ENCODE assay signal across 1 cellular context in the genomic region with DNA sequence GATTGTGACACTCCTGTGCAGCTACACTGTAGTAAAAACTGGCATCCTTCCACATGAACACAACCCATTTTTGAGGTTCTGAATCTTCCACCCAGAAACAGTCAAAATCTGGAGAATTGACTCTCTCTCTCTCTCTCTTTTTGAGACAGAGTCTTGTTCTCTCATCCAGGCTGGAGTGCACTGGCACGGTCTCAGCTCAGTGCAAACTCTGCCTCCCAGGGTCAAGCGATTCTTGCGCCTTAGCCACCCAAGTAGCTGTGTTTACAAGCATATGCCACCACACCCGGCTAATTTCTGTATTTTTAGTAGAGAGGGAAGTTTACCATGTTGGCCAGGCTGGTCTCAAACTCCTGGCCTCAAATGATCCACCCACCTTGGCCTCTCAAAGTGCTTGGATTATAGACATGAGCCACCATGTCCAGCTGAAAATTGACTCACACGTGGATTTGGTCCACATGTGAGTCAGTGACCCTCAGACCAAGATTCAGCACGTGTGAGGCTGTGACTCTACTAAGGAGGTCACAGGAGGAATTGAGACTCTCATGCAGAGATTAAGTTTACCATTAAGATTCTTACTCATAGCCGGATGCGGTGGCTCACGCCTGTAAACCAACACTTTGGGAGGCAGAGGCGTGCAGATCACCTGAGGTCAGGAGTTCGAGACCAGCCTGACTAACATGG.
A peak's percentile ranks its signal among the peaks of the same experiment; 100 is the strongest.
TF ChIP-seq lines count a peak whose summit lies in the region.

No MANE protein-coding gene starts in this region.

TF ChIP-seq in HepG2, 621 proteins besides CTCF, POLR2A, EP300 and RAD21:
- TF ChIP-seq, protein P1, sequence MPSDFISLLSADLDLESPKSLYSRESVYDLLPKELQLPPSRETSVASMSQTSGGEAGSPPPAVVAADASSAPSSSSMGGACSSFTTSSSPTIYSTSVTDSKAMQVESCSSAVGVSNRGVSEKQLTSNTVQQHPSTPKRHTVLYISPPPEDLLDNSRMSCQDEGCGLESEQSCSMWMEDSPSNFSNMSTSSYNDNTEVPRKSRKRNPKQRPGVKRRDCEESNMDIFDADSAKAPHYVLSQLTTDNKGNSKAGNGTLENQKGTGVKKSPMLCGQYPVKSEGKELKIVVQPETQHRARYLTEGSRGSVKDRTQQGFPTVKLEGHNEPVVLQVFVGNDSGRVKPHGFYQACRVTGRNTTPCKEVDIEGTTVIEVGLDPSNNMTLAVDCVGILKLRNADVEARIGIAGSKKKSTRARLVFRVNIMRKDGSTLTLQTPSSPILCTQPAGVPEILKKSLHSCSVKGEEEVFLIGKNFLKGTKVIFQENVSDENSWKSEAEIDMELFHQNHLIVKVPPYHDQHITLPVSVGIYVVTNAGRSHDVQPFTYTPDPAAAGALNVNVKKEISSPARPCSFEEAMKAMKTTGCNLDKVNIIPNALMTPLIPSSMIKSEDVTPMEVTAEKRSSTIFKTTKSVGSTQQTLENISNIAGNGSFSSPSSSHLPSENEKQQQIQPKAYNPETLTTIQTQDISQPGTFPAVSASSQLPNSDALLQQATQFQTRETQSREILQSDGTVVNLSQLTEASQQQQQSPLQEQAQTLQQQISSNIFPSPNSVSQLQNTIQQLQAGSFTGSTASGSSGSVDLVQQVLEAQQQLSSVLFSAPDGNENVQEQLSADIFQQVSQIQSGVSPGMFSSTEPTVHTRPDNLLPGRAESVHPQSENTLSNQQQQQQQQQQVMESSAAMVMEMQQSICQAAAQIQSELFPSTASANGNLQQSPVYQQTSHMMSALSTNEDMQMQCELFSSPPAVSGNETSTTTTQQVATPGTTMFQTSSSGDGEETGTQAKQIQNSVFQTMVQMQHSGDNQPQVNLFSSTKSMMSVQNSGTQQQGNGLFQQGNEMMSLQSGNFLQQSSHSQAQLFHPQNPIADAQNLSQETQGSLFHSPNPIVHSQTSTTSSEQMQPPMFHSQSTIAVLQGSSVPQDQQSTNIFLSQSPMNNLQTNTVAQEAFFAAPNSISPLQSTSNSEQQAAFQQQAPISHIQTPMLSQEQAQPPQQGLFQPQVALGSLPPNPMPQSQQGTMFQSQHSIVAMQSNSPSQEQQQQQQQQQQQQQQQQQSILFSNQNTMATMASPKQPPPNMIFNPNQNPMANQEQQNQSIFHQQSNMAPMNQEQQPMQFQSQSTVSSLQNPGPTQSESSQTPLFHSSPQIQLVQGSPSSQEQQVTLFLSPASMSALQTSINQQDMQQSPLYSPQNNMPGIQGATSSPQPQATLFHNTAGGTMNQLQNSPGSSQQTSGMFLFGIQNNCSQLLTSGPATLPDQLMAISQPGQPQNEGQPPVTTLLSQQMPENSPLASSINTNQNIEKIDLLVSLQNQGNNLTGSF (CRISPR knock-in tag; IDR thresholded peaks at IDR 0.05) = no peak
- TF ChIP-seq, protein P2, sequence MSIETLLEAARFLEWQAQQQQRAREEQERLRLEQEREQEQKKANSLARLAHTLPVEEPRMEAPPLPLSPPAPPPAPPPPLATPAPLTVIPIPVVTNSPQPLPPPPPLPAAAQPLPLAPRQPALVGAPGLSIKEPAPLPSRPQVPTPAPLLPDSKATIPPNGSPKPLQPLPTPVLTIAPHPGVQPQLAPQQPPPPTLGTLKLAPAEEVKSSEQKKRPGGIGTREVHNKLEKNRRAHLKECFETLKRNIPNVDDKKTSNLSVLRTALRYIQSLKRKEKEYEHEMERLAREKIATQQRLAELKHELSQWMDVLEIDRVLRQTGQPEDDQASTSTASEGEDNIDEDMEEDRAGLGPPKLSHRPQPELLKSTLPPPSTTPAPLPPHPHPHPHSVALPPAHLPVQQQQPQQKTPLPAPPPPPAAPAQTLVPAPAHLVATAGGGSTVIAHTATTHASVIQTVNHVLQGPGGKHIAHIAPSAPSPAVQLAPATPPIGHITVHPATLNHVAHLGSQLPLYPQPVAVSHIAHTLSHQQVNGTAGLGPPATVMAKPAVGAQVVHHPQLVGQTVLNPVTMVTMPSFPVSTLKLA (IDR thresholded peaks at IDR 0.05) = peak; percentile 92
- no peak for TF ChIP-seq GLI4 (CRISPR knock-in tag; IDR thresholded peaks at IDR 0.05; ENCODE audit: borderline replicate concordance)
- TF ChIP-seq HMG20A (CRISPR knock-in tag; IDR thresholded peaks at IDR 0.05; ENCODE audit: borderline replicate concordance) = no peak
- TF ChIP-seq ZNF605 (CRISPR knock-in tag; IDR thresholded peaks at IDR 0.05) = no peak
